8 cellular contexts compared by ENCODE assay signal in the genomic region with DNA sequence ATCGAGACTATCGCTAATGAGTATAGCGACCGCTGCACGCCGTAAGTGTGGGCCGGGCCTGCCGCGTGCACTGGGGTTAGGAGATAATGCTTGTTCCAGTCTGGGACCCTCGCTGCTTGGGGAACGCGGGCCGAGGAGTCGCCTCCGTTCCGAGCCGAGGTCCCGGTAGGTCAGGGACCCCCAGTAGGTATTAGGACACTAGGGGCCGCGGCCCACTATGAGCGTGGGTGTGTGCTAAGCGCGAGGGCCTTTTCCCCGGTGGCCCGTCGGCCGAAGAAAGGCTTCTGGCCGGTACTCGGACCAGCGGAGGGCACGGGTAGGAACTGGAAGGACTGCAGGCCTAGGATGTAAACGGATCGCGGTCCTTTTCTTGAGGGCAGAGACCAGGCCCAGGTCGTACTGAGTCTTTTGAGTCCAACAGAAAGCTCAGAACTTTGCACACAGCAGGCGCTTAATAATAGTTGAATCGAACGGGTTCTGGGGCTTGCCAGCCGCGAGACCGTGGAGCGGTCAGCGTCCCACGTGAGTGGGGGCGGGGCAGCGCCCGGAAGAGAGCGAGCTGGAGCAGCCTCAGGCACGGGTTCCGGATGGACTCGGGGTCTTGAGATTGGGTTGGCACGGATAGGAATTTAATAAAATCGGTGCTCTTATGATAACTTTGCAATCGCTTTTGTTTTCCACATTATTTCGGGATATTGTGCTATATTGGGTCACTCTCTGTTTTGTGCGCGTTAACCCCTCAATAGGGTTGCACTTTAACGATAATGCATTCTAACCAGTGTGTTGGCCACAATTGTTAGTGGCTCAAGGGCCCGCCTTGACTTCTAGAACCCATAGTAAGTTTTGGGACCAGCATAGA. TPM values are rescaled to one million over a fixed set of nuclear protein-coding genes. Genes with fewer than 3 reads are reported as not detected.
DNase-seq lines count a peak whose midpoint lies in the region; ATAC-seq and TF ChIP-seq lines count a peak whose summit lies in the region.

No MANE protein-coding gene starts in this region.

- intact Hi-C loops in head of caudate nucleus (cut with DNase I), result loop anchor here (5.0 kb wide), 1 partner anchor 90 kb away; a partner anchor contains a TSS
- intact Hi-C loops in ovary (cut with DNase I), result loop anchor here in 1 of 4 donors (5.0 kb wide), 1 partner anchor 90 kb away; a partner anchor contains a TSS

- H3K27me3 Mint-ChIP-seq in CD4-positive, CD25-positive, alpha-beta regulatory T cell, result peaks cover 4% of the 10 kb centered on the region
- no peaks in the 10 kb centered on the region for H3K27me3 Mint-ChIP-seq in type B pancreatic cell

- H3K27me3 ChIP-seq in CD4-positive, CD25-positive, alpha-beta regulatory T cell (ENCODE audit: control insufficient read depth, insufficient read depth, low read length), result no peaks in the 10 kb centered on the region
- H3K27me3 ChIP-seq in SJCRH30, result no peaks in the 10 kb centered on the region
- H3K27me3 ChIP-seq in ovary, result no peaks in the 10 kb centered on the region

- TF ChIP-seq EP300 in ovary (IDR thresholded peaks at IDR 0.05), result no peak

- H3K9me3 ChIP-seq in CD4-positive, CD25-positive, alpha-beta regulatory T cell (ENCODE audit: control insufficient read depth in 2 of 2, low read length in 2 of 2), result no peaks in the 10 kb centered on the region
- no peaks in the 10 kb centered on the region for H3K9me3 ChIP-seq in SJCRH30 (replicated peaks)
- H3K9me3 ChIP-seq in ovary, result no peaks in the 10 kb centered on the region

- 1% methylated on average over 30 to 59 of the region's 59 CpGs for WGBS in ovary, 3 donors

- H3K27ac ChIP-seq in CD4-positive, CD25-positive, alpha-beta regulatory T cell (ENCODE audit: insufficient read depth, low read length, poor library complexity, severe bottlenecking), result peak overlapping the region; percentile 99
- peak overlapping the region; percentile 91 for H3K27ac ChIP-seq in SJCRH30
- peak overlapping the region; percentile 93 to 98 for H3K27ac ChIP-seq in ovary

- TF ChIP-seq CTCF in ovary (IDR thresholded peaks at IDR 0.05), result no peak
- TF ChIP-seq CTCF in type B pancreatic cell (conservative IDR thresholded peaks at IDR 0.05), result no peak

- peaks cover 25 to 68% (median 41%) of the 10 kb centered on the region in 4 donors for H3K4me1 Mint-ChIP-seq in CD4-positive, CD25-positive, alpha-beta regulatory T cell
- H3K4me1 Mint-ChIP-seq in type B pancreatic cell (ENCODE audit: unreplicated experiment), result peaks cover 36% of the 10 kb centered on the region

- H3K36me3 Mint-ChIP-seq in CD4-positive, CD25-positive, alpha-beta regulatory T cell, result peaks cover 5% of the 10 kb centered on the region
- H3K36me3 Mint-ChIP-seq in type B pancreatic cell, result peaks cover 6% of the 10 kb centered on the region

- peak overlapping the region; percentile 90 for H3K4me3 ChIP-seq in CD4-positive, CD25-positive, alpha-beta regulatory T cell (ENCODE audit: low read depth, low read length)
- H3K4me3 ChIP-seq in SJCRH30 (peak overlapping the region; percentile 91), ovary (peak overlapping the region; percentile 93)

- no peaks in the 10 kb centered on the region for H3K9me3 Mint-ChIP-seq in CD4-positive, CD25-positive, alpha-beta regulatory T cell
- H3K9me3 Mint-ChIP-seq in type B pancreatic cell, result no peaks in the 10 kb centered on the region

- H3K27ac Mint-ChIP-seq in CD4-positive, CD25-positive, alpha-beta regulatory T cell, result peak overlapping the region; percentile 100
- H3K27ac Mint-ChIP-seq in type B pancreatic cell, result peak overlapping the region; percentile 99

- peaks cover 47% of the 10 kb centered on the region for H3K4me1 ChIP-seq in CD4-positive, CD25-positive, alpha-beta regulatory T cell (ENCODE audit: control insufficient read depth, insufficient read depth, low read length, poor library complexity, severe bottlenecking)
- H3K4me1 ChIP-seq in SJCRH30 (peaks cover 6% of the 10 kb centered on the region; the same call in 1 of the 2 replicates), ovary (ENCODE audit: insufficient read depth) (peaks cover 4% of the 10 kb centered on the region)

- no peak for TF ChIP-seq POLR2A in ovary (IDR thresholded peaks at IDR 0.05)

- H3K4me3 Mint-ChIP-seq in CD4-positive, CD25-positive, alpha-beta regulatory T cell, result peak overlapping the region; percentile 93 to 100 (median 98)
- H3K4me3 Mint-ChIP-seq in type B pancreatic cell, result peak overlapping the region; percentile 91

- H3K36me3 ChIP-seq in CD4-positive, CD25-positive, alpha-beta regulatory T cell (ENCODE audit: control insufficient read depth, insufficient read depth, low read length), result no peaks in the 10 kb centered on the region
- H3K36me3 ChIP-seq in SJCRH30 (peaks cover 8% of the 10 kb centered on the region; the same call in 1 of the 2 replicates), ovary (no peaks in the 10 kb centered on the region)

- DNase-seq in CD4-positive, CD25-positive, alpha-beta regulatory T cell, result peak; percentile 13 to 74 (median 43)
- DNase-seq in GM19238 (ENCODE audit: insufficient read length, low spot score), result peak; percentile 52
- peak; percentile 65 to 67 for DNase-seq in SJCRH30
- DNase-seq in activated naive CD4-positive, alpha-beta T cell treated with anti-CD3 and anti-CD28 coated beads, Interleukin-2, amount 50 U/mL, for 16 hours, result peak; percentile 54
- DNase-seq in head of caudate nucleus, result peak in 37 of 42 donors; percentile 8 to 77 (median 39)
- peak; percentile 24 to 61 (median 46) for DNase-seq in ovary
- peak; percentile 73 for DNase-seq in type B pancreatic cell (ENCODE audit: extremely low spot score, unreplicated experiment)

- peak; percentile 19 to 29 for ATAC-seq in CD4-positive, CD25-positive, alpha-beta regulatory T cell (ENCODE audit: low read depth in 2 of 2)
- peak; percentile 23 for ATAC-seq in HG03378 (IDR thresholded peaks at IDR 0.05; ENCODE audit: unreplicated experiment)

RNA-seq across cellular contexts. Expression of a gene that starts 0.7 kb away (rescaled TPM):
- 47.9 TPM for total RNA-seq in CD4-positive, CD25-positive, alpha-beta regulatory T cell
- 10 to 100 TPM; 32.8 to 39.0 (median 36.0) TPM for polyA plus RNA-seq in CD4-positive, CD25-positive, alpha-beta regulatory T cell
- total RNA-seq in SJCRH30 (2014; rRNA removed; shearing (Covaris generic)), result 166 and 173 TPM in 2 replicates
- total RNA-seq in ovary (10 to 100 TPM; 25.0 to 82.3 (median 61.1) TPM), type B pancreatic cell (ENCODE audit: low replicate concordance) (134 and 140 TPM in 2 replicates)
- 10 to 100 TPM; 18.8 to 86.3 TPM for polyA plus RNA-seq in ovary

RNA-seq across cellular contexts. Expression of a gene that starts 26.2 kb away (rescaled TPM):
- total RNA-seq in CD4-positive, CD25-positive, alpha-beta regulatory T cell, result 20.0 TPM
- polyA plus RNA-seq in CD4-positive, CD25-positive, alpha-beta regulatory T cell, result 10 to 100 TPM; 38.7 to 54.0 (median 44.4) TPM
- 38.6 and 39.6 TPM in 2 replicates for total RNA-seq in SJCRH30 (2014; rRNA removed; shearing (Covaris generic))
- total RNA-seq in ovary (10 to 100 TPM; 14.0 to 19.3 (median 17.3) TPM), type B pancreatic cell (ENCODE audit: low replicate concordance) (22.1 and 23.1 TPM in 2 replicates)
- polyA plus RNA-seq in ovary, result 10 to 100 TPM; 13.4 to 14.5 TPM

Comparison
In these comparisons a context has a peak if more than half of its experiments do, and no peak if none do; other contexts are left out.
1. Peak in every context shown above with its lines: DNase-seq, ATAC-seq, H3K4me3 ChIP-seq and H3K27ac ChIP-seq.